In the genomic region with DNA sequence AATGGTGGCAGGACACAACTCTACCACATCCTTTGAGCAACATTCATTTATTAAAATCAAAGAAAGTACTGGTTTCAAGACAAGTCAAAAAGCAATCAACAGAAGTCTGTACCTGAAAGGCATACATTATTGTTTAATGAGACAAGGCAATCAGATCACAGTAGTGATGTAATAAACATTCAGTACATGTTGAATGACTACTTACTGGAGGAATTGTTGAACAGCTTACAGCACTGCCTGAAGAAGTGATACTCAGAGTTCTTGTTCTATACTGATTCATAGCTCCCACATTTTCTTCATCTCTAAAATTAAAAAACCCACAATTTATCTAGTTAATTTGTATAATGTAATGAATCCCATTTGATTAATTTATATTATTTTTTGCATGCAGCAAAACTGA, we compare ENCODE assay signal across 17 cellular contexts. TPM values are rescaled to one million over a fixed set of nuclear protein-coding genes. Genes with fewer than 3 reads are reported as not detected.
DNase-seq lines count a peak whose midpoint lies in the region; ATAC-seq and TF ChIP-seq lines count a peak whose summit lies in the region.
"Had no signal": no experiment of that assay in that cellular context is flagged by ENCODE, and none has a peak within 500 bp of the region (broad histone marks: within the 10 kb centered on the region; RNA-seq: fewer than 3 reads in every experiment).

No MANE protein-coding gene starts in this region.

- H3K4me3 Mint-ChIP-seq in Calu3 (ENCODE audit: low read depth, unreplicated experiment) = no peak overlapping the region
- no peak overlapping the region for H3K4me3 Mint-ChIP-seq in activated T-helper 17 cell treated with anti-CD3 and anti-CD28 coated beads, Interleukin-2, amount 50 U/mL, for 72 hours
- H3K4me3 Mint-ChIP-seq: activated T-helper 1 cell treated with anti-CD3 and anti-CD28 coated beads, Interleukin-12 subunit alpha, Interleukin-12 subunit beta, Interleukin-2, Interleukin-4 antibody, amounts not matched to agents 30 ng/mL and 10 ng/mL and 1 ng/mL, durations not matched to agents 14 hours and 24 hours and 36 hours; H9; nephron progenitor cell had no signal

- H3K36me3 Mint-ChIP-seq in Calu3 (ENCODE audit: insufficient read depth, unreplicated experiment) = peaks cover 28% of the 10 kb centered on the region
- H3K36me3 Mint-ChIP-seq in activated T-helper 17 cell treated with anti-CD3 and anti-CD28 coated beads, Interleukin-2, amount 50 U/mL, for 72 hours (ENCODE audit: low read depth) = peaks cover 96% of the 10 kb centered on the region

- H3K4me1 ChIP-seq in SJCRH30 = no peaks in the 10 kb centered on the region

- peak overlapping the region; percentile 12 for H3K27ac Mint-ChIP-seq in Calu3 (ENCODE audit: unreplicated experiment)
- H3K27ac Mint-ChIP-seq in activated T-helper 17 cell treated with anti-CD3 and anti-CD28 coated beads, Interleukin-2, amount 50 U/mL, for 72 hours = peak overlapping the region; percentile 79
- H3K27ac Mint-ChIP-seq: H9 had no signal

- DNase-seq in Calu3 (no peak), iris pigment epithelial cell (ENCODE audit: low read depth) (peak; percentile 68), SJCRH30 (no peak), mesenteric fat pad (ENCODE audit: low spot score) (no peak), SW480 (ENCODE audit: low spot score) (no peak), mucosa of gallbladder (ENCODE audit: low spot score) (no peak)
- DNase-seq: activated CD4-positive, alpha-beta T cell treated with anti-CD3 and anti-CD28 coated beads for 48 hours; body of pancreas; DMS79; H9; nephron progenitor cell had no signal

- H3K27me3 ChIP-seq in SJCRH30 = no peaks in the 10 kb centered on the region
- H3K27me3 ChIP-seq: body of pancreas, tibial nerve had no signal

- H3K36me3 ChIP-seq in SJCRH30 = peaks cover 67% of the 10 kb centered on the region

- CTCF ChIA-PET in Calu3 (lab: Charles Lee) = interaction anchor here (0.9 to 1.6 kb wide), 3 partner anchors 17 to 551 kb away, joined by 3 to 6 read pairs (median 4); no protein-coding TSS in a partner anchor

- no peak for TF ChIP-seq CTCF in 22Rv1 (IDR thresholded peaks at IDR 0.05)
- TF ChIP-seq CTCF in Calu3 (IDR thresholded peaks at IDR 0.05; ENCODE audit: unreplicated experiment) = no peak

- H3K9me3 ChIP-seq in SJCRH30 (replicated peaks) = no peaks in the 10 kb centered on the region
- H3K9me3 ChIP-seq: body of pancreas, tibial nerve had no signal

- H3K4me1 Mint-ChIP-seq in Calu3 (ENCODE audit: low read depth, unreplicated experiment) = peaks cover 21% of the 10 kb centered on the region
- H3K4me1 Mint-ChIP-seq in activated T-helper 17 cell treated with anti-CD3 and anti-CD28 coated beads, Interleukin-2, amount 50 U/mL, for 72 hours = peaks cover 12% of the 10 kb centered on the region
- H3K4me1 Mint-ChIP-seq: H9 had no signal

- peak overlapping the region; percentile 54; the same call in 1 of the 2 replicates for H3K27ac ChIP-seq in 22Rv1
- no peak overlapping the region for H3K27ac ChIP-seq in SJCRH30
- H3K27ac ChIP-seq: body of pancreas, tibial nerve had no signal

- no peaks in the 10 kb centered on the region for H3K27me3 Mint-ChIP-seq in Calu3 (ENCODE audit: unreplicated experiment)
- H3K27me3 Mint-ChIP-seq in activated T-helper 17 cell treated with anti-CD3 and anti-CD28 coated beads, Interleukin-2, amount 50 U/mL, for 72 hours = no peaks in the 10 kb centered on the region

- BruUV-seq in Calu3 (replicated peaks; lab: Mats Ljungman, UMichigan) = no TSS peak

- intact Hi-C loops in Calu3 (cut with micrococcal nuclease; ENCODE audit: unreplicated experiment) = loop anchor here (5.0 kb wide), 5 partner anchors 118 to 413 kb away; a partner anchor contains a TSS

- ATAC-seq in activated T-helper 17 cell treated with anti-CD3 and anti-CD28 coated beads, Interleukin-2, amount 50 U/mL, for 72 hours (replicated peaks) = peak; percentile 72
- ATAC-seq: body of pancreas, Right ventricle myocardium inferior had no signal

- no peaks in the 10 kb centered on the region for H3K9me3 Mint-ChIP-seq in Calu3 (ENCODE audit: low read depth, unreplicated experiment)
- H3K9me3 Mint-ChIP-seq in activated T-helper 17 cell treated with anti-CD3 and anti-CD28 coated beads, Interleukin-2, amount 50 U/mL, for 72 hours = no peaks in the 10 kb centered on the region
- H3K9me3 Mint-ChIP-seq: activated T-helper 1 cell treated with anti-CD3 and anti-CD28 coated beads, Interleukin-12 subunit alpha, Interleukin-12 subunit beta, Interleukin-2, Interleukin-4 antibody, amounts not matched to agents 30 ng/mL and 10 ng/mL and 1 ng/mL, durations not matched to agents 14 hours and 24 hours and 36 hours; H9; nephron progenitor cell had no signal

- no peak overlapping the region for H3K4me3 ChIP-seq in SJCRH30
- H3K4me3 ChIP-seq: body of pancreas, tibial nerve had no signal

RNA-seq across cellular contexts. Expression of a gene that starts 18.2 kb away (rescaled TPM):
- 28.6 and 33.0 TPM in 2 replicates for total RNA-seq in Calu3 (2022)
- 10 to 100 TPM; 23.2 to 26.5 TPM for total RNA-seq in activated T-helper 17 cell treated with anti-CD3 and anti-CD28 coated beads, Interleukin-2, amount 50 U/mL, for 72 hours
- total RNA-seq in SJCRH30 (2014; rRNA removed; shearing (Covaris generic)) = 47.2 and 53.5 TPM in 2 replicates
- 30.6 TPM for total RNA-seq in mesenteric fat pad
- total RNA-seq in mucosa of gallbladder = 13.7 TPM

RNA-seq across cellular contexts. Expression of a gene that starts 22.4 kb away (rescaled TPM):
- total RNA-seq in Calu3 (2022) = not detected in 2 replicates
- total RNA-seq in activated T-helper 17 cell treated with anti-CD3 and anti-CD28 coated beads, Interleukin-2, amount 50 U/mL, for 72 hours = not detected
- total RNA-seq in SJCRH30 (2014; rRNA removed; shearing (Covaris generic)) = 0.04 and 0.15 TPM in 2 replicates
- not detected for total RNA-seq in mesenteric fat pad
- 0.17 TPM for total RNA-seq in mucosa of gallbladder
- total RNA-seq: activated T-helper 1 cell treated with anti-CD3 and anti-CD28 coated beads, Interleukin-12 subunit alpha, Interleukin-12 subunit beta, Interleukin-2, Interleukin-4 antibody, amounts not matched to agents 30 ng/mL and 10 ng/mL and 1 ng/mL, durations not matched to agents 14 hours and 24 hours and 36 hours; liver; Right ventricle myocardium inferior had no signal
